17 cellular contexts compared by ENCODE assay signal in the genomic region with DNA sequence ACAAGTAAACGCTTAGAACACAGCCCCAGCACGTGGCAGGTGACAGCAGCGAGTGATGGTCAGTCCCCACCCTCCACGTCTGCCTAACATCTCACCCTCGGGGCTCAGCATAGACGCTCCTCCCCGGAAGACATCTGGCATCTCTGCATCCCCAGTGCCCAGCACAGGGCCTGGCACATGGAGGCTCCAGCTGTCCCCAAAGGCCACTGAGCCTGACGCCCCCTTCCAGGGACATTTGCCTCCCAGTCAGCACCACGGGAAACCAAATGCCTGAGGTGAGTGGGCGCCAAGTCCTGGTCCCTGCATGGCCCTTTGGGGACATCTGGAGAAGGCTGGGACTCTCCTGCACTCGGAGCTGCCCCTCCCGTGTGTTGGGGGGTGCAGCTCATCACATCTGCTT.
"Had no signal": no experiment of that assay in that cellular context is flagged by ENCODE, and none has a peak within 500 bp of the region (broad histone marks: within the 10 kb centered on the region; RNA-seq: fewer than 3 reads in every experiment).

No MANE protein-coding gene starts in this region.

- H3K4me1 ChIP-seq: esophagus muscularis mucosa, gastrocnemius medialis, heart right ventricle, left ventricle myocardium inferior, psoas muscle, thyroid gland, uterus had no signal

- H3K36me3 ChIP-seq: esophagus muscularis mucosa, gastrocnemius medialis, heart right ventricle, left ventricle myocardium inferior, neutrophil, thyroid gland, uterus had no signal

- H3K9me3 ChIP-seq: esophagus muscularis mucosa, gastrocnemius medialis, heart right ventricle, left ventricle myocardium inferior, neutrophil, psoas muscle, thyroid gland, uterus had no signal

- H3K27ac ChIP-seq: epithelial cell of prostate, esophagus muscularis mucosa, gastrocnemius medialis, heart right ventricle, left ventricle myocardium inferior, neutrophil, psoas muscle, skin epidermis, thyroid gland, uterus had no signal

- H3K27me3 ChIP-seq: gastrocnemius medialis, neutrophil, thyroid gland, uterus had no signal

- H3K4me3 ChIP-seq: esophagus muscularis mucosa, gastrocnemius medialis, heart right ventricle, left ventricle myocardium inferior, psoas muscle, skin epidermis, thyroid gland, uterus had no signal

- ATAC-seq: effector memory CD8-positive, alpha-beta T cell; gastrocnemius medialis; heart right ventricle; psoas muscle; sciatic nerve had no signal

- DNase-seq: effector memory CD8-positive, alpha-beta T cell; gastrocnemius medialis; heart right ventricle; hypothalamus; left ventricle myocardium inferior; mesendoderm; naive B cell; psoas muscle; stimulated activated CD4-positive, alpha-beta T cell treated with anti-CD3 and anti-CD28 coated beads, Interleukin-12 subunit alpha, Interleukin-12 subunit beta, amount 100 ng/mL, for 4 hours; stimulated activated naive CD4-positive, alpha-beta T cell treated with Interleukin-2 at 50 U/mL for 16 hours; thyroid gland; uterus had no signal
